8 cellular contexts compared by ENCODE assay signal in the genomic region with DNA sequence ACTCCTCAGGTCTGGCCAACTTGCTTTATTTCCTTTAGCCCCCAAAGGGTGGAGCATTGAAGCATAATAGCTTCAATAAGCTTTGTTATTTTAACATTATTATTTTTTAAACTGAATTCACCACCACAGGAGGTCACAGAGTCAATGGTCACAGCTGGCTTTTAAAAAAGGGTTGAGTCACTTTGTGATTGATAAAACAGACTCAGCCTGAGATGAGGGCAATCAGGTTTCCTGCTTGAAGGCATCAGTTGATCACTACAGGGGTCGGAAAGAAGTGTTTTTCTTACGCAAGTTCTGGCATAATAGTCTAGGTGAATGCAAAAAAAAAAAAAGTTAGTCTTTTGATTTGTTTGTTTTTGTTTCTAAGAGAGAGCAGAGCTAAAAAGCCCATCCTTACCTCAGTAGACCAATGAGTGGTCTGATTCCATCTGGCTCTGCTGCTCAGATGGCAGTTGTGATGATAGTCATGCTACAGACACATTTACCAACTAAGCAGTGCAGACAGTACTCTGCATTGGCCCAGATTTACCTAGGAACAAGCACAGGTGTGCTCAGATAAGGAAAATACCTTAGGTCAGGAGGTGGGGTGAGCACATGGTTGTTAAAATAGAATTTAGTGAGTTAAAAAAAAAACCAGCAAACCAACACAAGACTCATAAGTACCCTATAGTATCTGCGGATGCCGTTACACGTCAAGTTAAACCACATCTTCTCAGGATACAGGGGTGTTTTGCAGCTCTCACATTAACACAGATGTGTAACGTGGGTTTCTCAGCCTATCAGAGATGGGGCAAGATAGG. TPM values are rescaled to one million over a fixed set of nuclear protein-coding genes. Genes with fewer than 3 reads are reported as not detected.
DNase-seq lines count a peak whose midpoint lies in the region; ATAC-seq and TF ChIP-seq lines count a peak whose summit lies in the region.

No MANE protein-coding gene starts in this region.

- 72% methylated on average over 6 of the region's 6 CpGs for WGBS in mesenchymal stem cell
- WGBS in ovary, 3 donors = 62 to 71% (median 64%) methylated on average over 6 of the region's 6 CpGs
- 60 to 72% methylated on average over 6 of the region's 6 CpGs for WGBS in body of pancreas, 2 donors

- peaks cover 0 to 7% (median 2%) of the 10 kb centered on the region in 3 donors for H3K36me3 Mint-ChIP-seq in CD8-positive, alpha-beta memory T cell
- H3K36me3 Mint-ChIP-seq in GM23338 (ENCODE audit: low read depth) = no peaks in the 10 kb centered on the region; the same call in 2 of the 3 replicates
- H3K36me3 Mint-ChIP-seq in activated CD4-positive, alpha-beta memory T cell treated with anti-CD3 and anti-CD28 coated beads for 36 hours = peaks cover 15% of the 10 kb centered on the region

- no peaks in the 10 kb centered on the region for H3K79me1 ChIP-seq in mesenchymal stem cell (replicated peaks; ENCODE audit: low read length, poor library complexity, severe bottlenecking)

- no peak overlapping the region for H3K18ac ChIP-seq in mesenchymal stem cell (ENCODE audit: low read depth in 1 of 2, low read length in 2 of 2)

- TF ChIP-seq CTCF in GM23338 (conservative IDR thresholded peaks at IDR 0.05; ENCODE audit: low read depth in 2 of 2) (no peak), ovary (IDR thresholded peaks at IDR 0.05) (no peak), body of pancreas (IDR thresholded peaks at IDR 0.05) (no peak)

- no peaks in the 10 kb centered on the region for H3K27me3 Mint-ChIP-seq in CD8-positive, alpha-beta memory T cell
- peaks cover 11% of the 10 kb centered on the region for H3K27me3 Mint-ChIP-seq in GM23338 (ENCODE audit: insufficient read depth, low read depth, poor library complexity)
- no peaks in the 10 kb centered on the region for H3K27me3 Mint-ChIP-seq in activated CD4-positive, alpha-beta memory T cell treated with anti-CD3 and anti-CD28 coated beads for 36 hours

- no peaks in the 10 kb centered on the region for H3K9me3 ChIP-seq in CD8-positive, alpha-beta memory T cell (ENCODE audit: low read length)
- H3K9me3 ChIP-seq in mesenchymal stem cell (ENCODE audit: control insufficient read depth, low read length) (no peaks in the 10 kb centered on the region), ovary (no peaks in the 10 kb centered on the region), body of pancreas (no peaks in the 10 kb centered on the region)

- CTCF ChIA-PET in CD8-positive, alpha-beta memory T cell (lab: Charles Lee) = interaction anchor here (1.1 to 4.4 kb wide), 21 partner anchors 9 to 207 kb away, joined by 3 to 124 read pairs (median 8); a partner anchor contains a TSS
- CTCF ChIA-PET in activated CD4-positive, alpha-beta memory T cell treated with anti-CD3 and anti-CD28 coated beads for 36 hours (lab: Charles Lee) = interaction anchor here (0.6 to 3.5 kb wide), 10 partner anchors 8 to 1916 kb away, joined by 3 to 37 read pairs (median 4); no protein-coding TSS in a partner anchor

- H3K4me2 ChIP-seq in GM23338 (peak overlapping the region; percentile 66), mesenchymal stem cell (ENCODE audit: low read length, poor library complexity, severe bottlenecking) (peak overlapping the region; percentile 72)

- H3K79me2 ChIP-seq in GM23338 (replicated peaks; ENCODE audit: insufficient read depth) = no peaks in the 10 kb centered on the region

- DNase-seq in CD8-positive, alpha-beta memory T cell = peak; percentile 19 to 86 (median 80)
- DNase-seq in GM23338 (ENCODE audit: low spot score) (peak; percentile 70), mesenchymal stem cell (no peak), NCI-H524 (lab: John Stamatoyannopoulos, UW) (no peak), SHP77 (lab: John Stamatoyannopoulos, UW) (no peak), ovary (no peak), body of pancreas (no peak)
- peak; percentile 50 for DNase-seq in activated CD4-positive, alpha-beta memory T cell treated with anti-CD3 and anti-CD28 coated beads for 36 hours

- H3K4me1 Mint-ChIP-seq in CD8-positive, alpha-beta memory T cell = peaks cover 0 to 14% (median 0%) of the 10 kb centered on the region in 3 donors
- H3K4me1 Mint-ChIP-seq in GM23338 = peaks cover 8% of the 10 kb centered on the region
- peaks cover 11% of the 10 kb centered on the region for H3K4me1 Mint-ChIP-seq in activated CD4-positive, alpha-beta memory T cell treated with anti-CD3 and anti-CD28 coated beads for 36 hours (ENCODE audit: low read depth)

- no peaks in the 10 kb centered on the region for H3K9me3 Mint-ChIP-seq in CD8-positive, alpha-beta memory T cell
- H3K9me3 Mint-ChIP-seq in GM23338 = peaks cover 6% of the 10 kb centered on the region; the same call in 1 of the 3 replicates
- H3K9me3 Mint-ChIP-seq in activated CD4-positive, alpha-beta memory T cell treated with anti-CD3 and anti-CD28 coated beads for 36 hours = no peaks in the 10 kb centered on the region

- H2BK5ac ChIP-seq in mesenchymal stem cell (ENCODE audit: low read depth, low read length, poor library complexity, severe bottlenecking) = no peak overlapping the region

- H2AK5ac ChIP-seq in mesenchymal stem cell (ENCODE audit: low read length, severe bottlenecking) = no peak overlapping the region

- no peak overlapping the region for H3K23ac ChIP-seq in mesenchymal stem cell (ENCODE audit: low read length in 2 of 2)

- peaks cover 40% of the 10 kb centered on the region for H3K9me2 ChIP-seq in GM23338 (ENCODE audit: insufficient read depth)

- peaks cover 5% of the 10 kb centered on the region for H3F3A ChIP-seq in GM23338 (replicated peaks; ENCODE audit: low read depth)

- intact Hi-C loops in activated CD4-positive, alpha-beta memory T cell treated with anti-CD3 and anti-CD28 coated beads for 36 hours (cut with micrococcal nuclease) = loop anchor here (1.0 to 2.0 kb wide), 5 partner anchors 20 to 468 kb away; a partner anchor contains a TSS
- intact Hi-C loops in ovary (cut with DNase I) (no loop called here), body of pancreas (cut with DNase I) (no loop called here)

- peaks cover 75% of the 10 kb centered on the region for H3K4me1 ChIP-seq in CD8-positive, alpha-beta memory T cell (ENCODE audit: insufficient read depth, low read length)
- H3K4me1 ChIP-seq in GM23338 (ENCODE audit: insufficient read depth) (peaks cover 44% of the 10 kb centered on the region), mesenchymal stem cell (ENCODE audit: control insufficient read depth, insufficient read depth, low read depth, low read length) (peaks cover 9% of the 10 kb centered on the region), ovary (ENCODE audit: insufficient read depth) (no peaks in the 10 kb centered on the region), body of pancreas (no peaks in the 10 kb centered on the region)

- H3K4ac ChIP-seq in mesenchymal stem cell (ENCODE audit: low read depth in 1 of 2, low read length in 2 of 2) = no peak overlapping the region

- H4K20me1 ChIP-seq in GM23338 (replicated peaks; ENCODE audit: insufficient read depth) = no peaks in the 10 kb centered on the region

- peak overlapping the region; percentile 90 for H3K27ac ChIP-seq in CD8-positive, alpha-beta memory T cell (ENCODE audit: low read depth, low read length)
- H3K27ac ChIP-seq in GM23338 (ENCODE audit: low read depth) (peak overlapping the region; percentile 84), mesenchymal stem cell (ENCODE audit: low read length, poor library complexity, severe bottlenecking) (peak overlapping the region; percentile 9), ovary (no peak overlapping the region), body of pancreas (peak overlapping the region in 1 of 4 donors; percentile 32)

- no peak overlapping the region for H3K27ac Mint-ChIP-seq in CD8-positive, alpha-beta memory T cell
- no peak overlapping the region for H3K27ac Mint-ChIP-seq in GM23338
- H3K27ac Mint-ChIP-seq in activated CD4-positive, alpha-beta memory T cell treated with anti-CD3 and anti-CD28 coated beads for 36 hours = no peak overlapping the region

- H3K9ac ChIP-seq in mesenchymal stem cell (ENCODE audit: low read length) = peak overlapping the region; percentile 84

- no peak for TF ChIP-seq EP300 in ovary (IDR thresholded peaks at IDR 0.05)

- no peak overlapping the region for H4K91ac ChIP-seq in mesenchymal stem cell (ENCODE audit: low read length)

- peak overlapping the region; percentile 61 for H3K4me3 ChIP-seq in CD8-positive, alpha-beta memory T cell (ENCODE audit: low read length)
- H3K4me3 ChIP-seq in GM23338 (peak overlapping the region; percentile 8), mesenchymal stem cell (ENCODE audit: insufficient read depth in 1 of 2, low read depth in 1 of 2, low read length in 2 of 2) (peak overlapping the region in 1 of 2 experiments; percentile 32), ovary (no peak overlapping the region), body of pancreas (no peak overlapping the region)

- no peak overlapping the region for H2BK120ac ChIP-seq in mesenchymal stem cell (ENCODE audit: low read depth, low read length)

- H2AFZ ChIP-seq in GM23338 = no peak overlapping the region
- no peak overlapping the region for H2AFZ ChIP-seq in mesenchymal stem cell (ENCODE audit: low read depth, low read length)

- no peaks in the 10 kb centered on the region for H3K36me3 ChIP-seq in CD8-positive, alpha-beta memory T cell (ENCODE audit: insufficient read depth, low read length)
- no peaks in the 10 kb centered on the region for H3K36me3 ChIP-seq in GM23338 (ENCODE audit: insufficient read depth)
- H3K36me3 ChIP-seq in mesenchymal stem cell (ENCODE audit: control insufficient read depth in 1 of 2, insufficient read depth in 2 of 2, low read depth in 1 of 2, low read length in 2 of 2) = no peaks in the 10 kb centered on the region
- H3K36me3 ChIP-seq in ovary = no peaks in the 10 kb centered on the region
- no peaks in the 10 kb centered on the region for H3K36me3 ChIP-seq in body of pancreas (replicated peaks in 1 of 2; ENCODE audit: insufficient read depth in 1 of 2, low read depth in 2 of 2)

- no peak for TF ChIP-seq POLR2A in ovary (IDR thresholded peaks at IDR 0.05)
- no peak for TF ChIP-seq POLR2A in body of pancreas (IDR thresholded peaks at IDR 0.05)

- no peak overlapping the region for H2BK12ac ChIP-seq in mesenchymal stem cell (ENCODE audit: low read length in 2 of 2)

- POLR2A ChIA-PET in CD8-positive, alpha-beta memory T cell (lab: Charles Lee) = interaction anchor here (0.5 to 3.4 kb wide), 15 partner anchors 9 to 239 kb away, joined by 3 to 119 read pairs (median 5); a partner anchor contains a TSS
- POLR2A ChIA-PET in activated CD4-positive, alpha-beta memory T cell treated with anti-CD3 and anti-CD28 coated beads for 36 hours (lab: Charles Lee) = interaction anchor here (0.6 to 3.8 kb wide), 13 partner anchors 9 to 159 kb away, joined by 3 to 99 read pairs (median 8); a partner anchor contains a TSS

- H3K14ac ChIP-seq in mesenchymal stem cell (ENCODE audit: low read length in 2 of 2) = no peak overlapping the region

- ATAC-seq in GM23338 (peak; percentile 80), body of pancreas (no peak)

- H3K4me3 Mint-ChIP-seq in CD8-positive, alpha-beta memory T cell = no peak overlapping the region
- no peak overlapping the region for H3K4me3 Mint-ChIP-seq in GM23338
- no peak overlapping the region for H3K4me3 Mint-ChIP-seq in activated CD4-positive, alpha-beta memory T cell treated with anti-CD3 and anti-CD28 coated beads for 36 hours

- H2BK15ac ChIP-seq in mesenchymal stem cell (ENCODE audit: low read depth, poor library complexity, severe bottlenecking) = no peak overlapping the region

- no peak overlapping the region for H4K8ac ChIP-seq in mesenchymal stem cell (ENCODE audit: low read length)

- H3K27me3 ChIP-seq in CD8-positive, alpha-beta memory T cell (ENCODE audit: insufficient read depth, low read length, poor library complexity, severe bottlenecking) = no peaks in the 10 kb centered on the region
- H3K27me3 ChIP-seq in GM23338 (ENCODE audit: insufficient read depth) (no peaks in the 10 kb centered on the region), mesenchymal stem cell (ENCODE audit: control insufficient read depth in 1 of 2, insufficient read depth in 1 of 2, low read length in 2 of 2) (no peaks in the 10 kb centered on the region), ovary (no peaks in the 10 kb centered on the region), body of pancreas (peaks cover 0 to 4% of the 10 kb centered on the region in 2 donors)

RNA-seq across cellular contexts. Expression of a gene that starts 22.6 kb away (rescaled TPM):
- 1 to 10 TPM; 1.8 to 2.3 TPM for total RNA-seq in CD8-positive, alpha-beta memory T cell
- 0.67 TPM for polyA plus RNA-seq in CD8-positive, alpha-beta memory T cell
- total RNA-seq in GM23338 (2014; rRNA removed; shearing (Covaris generic)) = not detected in 2 replicates
- polyA plus RNA-seq in GM23338 (2016; fragmentation: Nextera tagmentation; extraction: Ambion mirVana) (not detected in 2 replicates), ovary (under 1 TPM in 1 of 2 donors, not detected in 1; 0.02 TPM)
- under 1 TPM; 0.31 to 0.33 TPM for total RNA-seq in activated CD4-positive, alpha-beta memory T cell treated with anti-CD3 and anti-CD28 coated beads for 36 hours
- polyA plus RNA-seq in mesenchymal stem cell (2013, experiment 1 of 2) = not detected
- polyA plus RNA-seq in mesenchymal stem cell (2013, experiment 2 of 2) = not detected
- total RNA-seq in ovary (under 1 TPM in 1 of 7 donors, not detected in 6; 0.12 TPM), body of pancreas (not detected)

RNA-seq across cellular contexts. Expression of a gene that starts 35.9 kb away (rescaled TPM):
- under 1 TPM in 1 of 2 experiments, not detected in 1; 0.13 TPM for total RNA-seq in CD8-positive, alpha-beta memory T cell
- polyA plus RNA-seq in CD8-positive, alpha-beta memory T cell = not detected
- 0.21 and 0.70 TPM in 2 replicates for total RNA-seq in GM23338 (2014; rRNA removed; shearing (Covaris generic))
- polyA plus RNA-seq in GM23338 (2016; fragmentation: Nextera tagmentation; extraction: Ambion mirVana) = 0.65 TPM in 1 of 2 replicates, not detected in the other
- total RNA-seq in activated CD4-positive, alpha-beta memory T cell treated with anti-CD3 and anti-CD28 coated beads for 36 hours = not detected
- not detected for polyA plus RNA-seq in mesenchymal stem cell (2013, experiment 1 of 2)
- polyA plus RNA-seq in mesenchymal stem cell (2013, experiment 2 of 2) = not detected
- not detected for total RNA-seq in ovary
- polyA plus RNA-seq in ovary = not detected
- not detected for total RNA-seq in body of pancreas

Comparison
In these comparisons a context has a peak if more than half of its experiments do, and no peak if none do; other contexts are left out.
1. DNase-seq: peak in CD8-positive, alpha-beta memory T cell (5 of 5), GM23338 (single experiment) and activated CD4-positive, alpha-beta memory T cell treated with anti-CD3 and anti-CD28 coated beads for 36 hours (single experiment); none in mesenchymal stem cell (single experiment), NCI-H524 (0 of 2), SHP77 (0 of 2), ovary (0 of 5) and body of pancreas (0 of 4).
2. H3K27ac ChIP-seq: peak in CD8-positive, alpha-beta memory T cell (single experiment), GM23338 (single experiment) and mesenchymal stem cell (single experiment); none in ovary (0 of 2).
3. H3K4me3 ChIP-seq: peak in CD8-positive, alpha-beta memory T cell (single experiment) and GM23338 (single experiment); none in ovary (single experiment) and body of pancreas (0 of 2).